12 cellular contexts compared by ENCODE assay signal in the genomic region with DNA sequence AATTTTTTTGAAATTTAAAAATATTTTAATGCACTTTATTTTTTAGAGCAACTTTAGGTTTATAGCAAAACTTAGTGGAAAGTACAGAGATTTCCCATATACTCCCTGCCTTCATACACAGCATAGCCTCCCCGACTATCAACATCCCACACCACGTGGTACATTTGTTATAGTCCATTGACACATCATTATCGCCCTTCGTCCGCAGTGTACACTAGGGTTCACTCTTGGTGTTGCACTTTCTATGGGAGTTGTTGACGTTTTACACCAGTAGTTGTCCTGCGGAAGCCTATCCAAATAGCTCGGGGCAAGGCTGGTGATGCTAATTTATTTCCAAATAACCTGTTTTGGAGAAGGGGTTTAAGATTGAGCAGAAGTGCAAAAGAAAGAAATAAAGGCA. TPM values are rescaled to one million over a fixed set of nuclear protein-coding genes. Genes with fewer than 3 reads are reported as not detected.
"Had no signal": no experiment of that assay in that cellular context is flagged by ENCODE, and none has a peak within 500 bp of the region (broad histone marks: within the 10 kb centered on the region; RNA-seq: fewer than 3 reads in every experiment).

No MANE protein-coding gene starts in this region.

- ATAC-seq: HCT116, HepG2 had no signal

- H3K36me3 Mint-ChIP-seq: IgD-negative memory B cell had no signal

- DNase-seq: GM23248, GOT3, H7, HFFc6, KBM-7 had no signal

- H3K9me3 Mint-ChIP-seq: HFFc6, IgD-negative memory B cell had no signal

- H3K4me3 Mint-ChIP-seq: HFFc6, IgD-negative memory B cell had no signal

- H3K27ac Mint-ChIP-seq: HFFc6 had no signal

- H3K4me3 ChIP-seq: GM23248, HAP-1 had no signal

- H3K4me1 ChIP-seq: HAP-1 had no signal

- H3K4me1 Mint-ChIP-seq: IgD-negative memory B cell had no signal

- H3K9me3 ChIP-seq: HAP-1 had no signal

- H3K36me3 ChIP-seq: HAP-1 had no signal

- H3K27ac ChIP-seq: GM23248, HL-60 had no signal

RNA-seq across cellular contexts. Expression of gene MYH3, which starts 52.6 kb away (rescaled TPM):
- total RNA-seq: H4 had no signal

RNA-seq across cellular contexts. Expression of gene MYH2, which starts 55.1 kb away (rescaled TPM):
- total RNA-seq: H4, HepG2, HT1080 had no signal
